ENCODE assay signal across 12 cellular contexts in the genomic region with DNA sequence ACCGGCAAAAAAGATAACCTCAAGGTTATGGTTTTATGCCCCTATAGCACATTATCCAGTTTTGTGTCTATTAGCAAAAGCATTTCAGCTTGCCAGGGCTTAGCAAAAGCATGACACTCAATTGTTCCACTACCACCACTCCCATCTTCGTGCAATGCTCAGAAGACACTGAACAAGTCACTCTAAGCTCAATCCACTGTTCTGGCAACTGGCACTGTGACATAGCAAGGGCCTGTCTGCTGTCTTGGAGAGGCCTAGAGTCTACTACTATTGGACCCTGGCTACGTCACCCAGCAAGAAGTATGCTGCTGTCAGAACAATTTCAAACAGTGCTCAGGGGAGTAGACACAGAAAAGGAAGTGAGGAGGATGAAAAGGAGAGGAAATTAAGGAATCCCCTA.
DNase-seq lines count a peak whose midpoint lies in the region; ATAC-seq and TF ChIP-seq lines count a peak whose summit lies in the region.
"Had no signal": no experiment of that assay in that cellular context is flagged by ENCODE, and none has a peak within 500 bp of the region (broad histone marks: within the 10 kb centered on the region; RNA-seq: fewer than 3 reads in every experiment).

No MANE protein-coding gene starts in this region.

- POLR2A ChIA-PET in activated CD8-positive, alpha-beta T cell treated with anti-CD3 and anti-CD28 coated beads for 36 hours (lab: Charles Lee), result no interaction called here
- POLR2A ChIA-PET in activated CD8-positive, alpha-beta T cell treated with anti-CD3 and anti-CD28 coated beads, Interleukin-2, amount 10 ng/mL, durations not matched to agents 7 days and 5 days (lab: Charles Lee), result no interaction called here

- peaks cover 35% of the 10 kb centered on the region for H3K4me1 Mint-ChIP-seq in activated CD8-positive, alpha-beta T cell treated with anti-CD3 and anti-CD28 coated beads for 36 hours (ENCODE audit: low read depth)
- H3K4me1 Mint-ChIP-seq in activated CD8-positive, alpha-beta T cell treated with anti-CD3 and anti-CD28 coated beads, Interleukin-2, amount 10 ng/mL, durations not matched to agents 7 days and 5 days (ENCODE audit: low read depth), result peaks cover 13% of the 10 kb centered on the region
- H3K4me1 Mint-ChIP-seq in brain, result peaks cover 57% of the 10 kb centered on the region

- H3K9me3 ChIP-seq in lower lobe of right lung (no peaks in the 10 kb centered on the region), tibial artery (no peaks in the 10 kb centered on the region)

- H3K27ac Mint-ChIP-seq in activated CD8-positive, alpha-beta T cell treated with anti-CD3 and anti-CD28 coated beads for 36 hours, result peak overlapping the region; percentile 81
- no peak overlapping the region for H3K27ac Mint-ChIP-seq in activated CD8-positive, alpha-beta T cell treated with anti-CD3 and anti-CD28 coated beads, Interleukin-2, amount 10 ng/mL, durations not matched to agents 7 days and 5 days
- H3K27ac Mint-ChIP-seq in brain, result peak overlapping the region in 4 of 5 experiments; percentile 25 to 45 (median 36)

- H3K4me3 Mint-ChIP-seq in activated CD8-positive, alpha-beta T cell treated with anti-CD3 and anti-CD28 coated beads for 36 hours, result no peak overlapping the region
- H3K4me3 Mint-ChIP-seq in activated CD8-positive, alpha-beta T cell treated with anti-CD3 and anti-CD28 coated beads, Interleukin-2, amount 10 ng/mL, durations not matched to agents 7 days and 5 days, result no peak overlapping the region
- no peak overlapping the region for H3K4me3 Mint-ChIP-seq in brain

- CTCF ChIA-PET in activated CD8-positive, alpha-beta T cell treated with anti-CD3 and anti-CD28 coated beads for 36 hours (lab: Charles Lee), result no interaction called here
- CTCF ChIA-PET in activated CD8-positive, alpha-beta T cell treated with anti-CD3 and anti-CD28 coated beads, Interleukin-2, amount 10 ng/mL, durations not matched to agents 7 days and 5 days (lab: Charles Lee), result interaction anchor here (0.8 to 0.9 kb wide), 2 partner anchors 25 to 54 kb away, joined by 3 read pairs; no protein-coding TSS in a partner anchor

- no peaks in the 10 kb centered on the region for H3K9me3 Mint-ChIP-seq in activated CD8-positive, alpha-beta T cell treated with anti-CD3 and anti-CD28 coated beads for 36 hours
- no peaks in the 10 kb centered on the region for H3K9me3 Mint-ChIP-seq in activated CD8-positive, alpha-beta T cell treated with anti-CD3 and anti-CD28 coated beads, Interleukin-2, amount 10 ng/mL, durations not matched to agents 7 days and 5 days (ENCODE audit: insufficient read depth)
- H3K9me3 Mint-ChIP-seq in brain, result peaks cover 0 to 2% (median 0%) of the 10 kb centered on the region in 5 experiments

- no peaks in the 10 kb centered on the region for H3K36me3 Mint-ChIP-seq in activated CD8-positive, alpha-beta T cell treated with anti-CD3 and anti-CD28 coated beads for 36 hours (ENCODE audit: low read depth)
- H3K36me3 Mint-ChIP-seq in activated CD8-positive, alpha-beta T cell treated with anti-CD3 and anti-CD28 coated beads, Interleukin-2, amount 10 ng/mL, durations not matched to agents 7 days and 5 days (ENCODE audit: low read depth), result no peaks in the 10 kb centered on the region
- H3K36me3 Mint-ChIP-seq in brain, result no peaks in the 10 kb centered on the region

- H3K4me3 ChIP-seq in lower lobe of right lung, result no peak overlapping the region
- H3K4me3 ChIP-seq in tibial artery, result no peak overlapping the region

- DNase-seq in activated CD8-positive, alpha-beta T cell treated with anti-CD3 and anti-CD28 coated beads for 36 hours, result peak; percentile 47
- DNase-seq in activated CD8-positive, alpha-beta T cell treated with anti-CD3 and anti-CD28 coated beads, Interleukin-2, amount 10 ng/mL, durations not matched to agents 7 days and 5 days, result no peak
- DNase-seq in lower lobe of right lung, result no peak
- DNase-seq in tibial artery, result peak; percentile 75 to 83
- no peak for DNase-seq in cortex of kidney (lab: John Stamatoyannopoulos, UW)
- no peak for DNase-seq in GM19240 (ENCODE audit: insufficient read length, low spot score)
- DNase-seq in kidney glomerular epithelial cell (lab: John Stamatoyannopoulos, UW), result no peak
- DNase-seq: activated T-cell treated with anti-CD3 and anti-CD28 coated beads, Interleukin-2, amount 50 U/mL, for 48 hours; NCI-H2081; NCI-H82 had no signal

- H3K27ac ChIP-seq in lower lobe of right lung, result no peak overlapping the region
- peak overlapping the region; percentile 74 to 78 for H3K27ac ChIP-seq in tibial artery

- H3K4me1 ChIP-seq in lower lobe of right lung (peaks cover 4% of the 10 kb centered on the region), tibial artery (peaks cover 0 to 66% (median 41%) of the 10 kb centered on the region in 4 donors)

- no peaks in the 10 kb centered on the region for H3K27me3 Mint-ChIP-seq in activated CD8-positive, alpha-beta T cell treated with anti-CD3 and anti-CD28 coated beads for 36 hours
- no peaks in the 10 kb centered on the region for H3K27me3 Mint-ChIP-seq in activated CD8-positive, alpha-beta T cell treated with anti-CD3 and anti-CD28 coated beads, Interleukin-2, amount 10 ng/mL, durations not matched to agents 7 days and 5 days (ENCODE audit: low read depth)
- peaks cover 5% of the 10 kb centered on the region for H3K27me3 Mint-ChIP-seq in brain

- H3K36me3 ChIP-seq in lower lobe of right lung, result no peaks in the 10 kb centered on the region
- no peaks in the 10 kb centered on the region for H3K36me3 ChIP-seq in tibial artery

- intact Hi-C loops in activated CD8-positive, alpha-beta T cell treated with anti-CD3 and anti-CD28 coated beads for 36 hours (cut with micrococcal nuclease), result no loop called here
- intact Hi-C loops in lower lobe of right lung (cut with DNase I) (no loop called here), tibial artery (cut with DNase I; ENCODE audit: low total_unique reads) (no loop called here)

- TF ChIP-seq CTCF in activated CD8-positive, alpha-beta T cell treated with anti-CD3 and anti-CD28 coated beads for 36 hours (IDR thresholded peaks at IDR 0.05), result no peak
- no peak for TF ChIP-seq CTCF in brain (conservative IDR thresholded peaks at IDR 0.05)
- TF ChIP-seq CTCF in lower lobe of right lung (IDR thresholded peaks at IDR 0.05), result no peak
- TF ChIP-seq CTCF in tibial artery (IDR thresholded peaks at IDR 0.05), result no peak

- peak; percentile 32 for ATAC-seq in activated CD8-positive, alpha-beta T cell treated with anti-CD3 and anti-CD28 coated beads for 36 hours
- no peak for ATAC-seq in activated CD8-positive, alpha-beta T cell treated with anti-CD3 and anti-CD28 coated beads, Interleukin-2, amount 10 ng/mL, durations not matched to agents 7 days and 5 days
- peak; percentile 51 to 74 for ATAC-seq in lower lobe of right lung
- ATAC-seq: HCT116 had no signal

- H3K27me3 ChIP-seq in lower lobe of right lung (ENCODE audit: low read depth) (no peaks in the 10 kb centered on the region), tibial artery (no peaks in the 10 kb centered on the region)

Comparison
In these comparisons a context has a peak if more than half of its experiments do, and no peak if none do; other contexts are left out.
1. DNase-seq: peak in activated CD8-positive, alpha-beta T cell treated with anti-CD3 and anti-CD28 coated beads for 36 hours (single experiment) and tibial artery (2 of 2); none in activated CD8-positive, alpha-beta T cell treated with anti-CD3 and anti-CD28 coated beads, Interleukin-2, amount 10 ng/mL, durations not matched to agents 7 days and 5 days (single experiment), lower lobe of right lung (single experiment), cortex of kidney (single experiment), GM19240 (single experiment) and kidney glomerular epithelial cell (single experiment).